Comparison of ENCODE assay signal across 9 cellular contexts in genomic region chr17:72556944-72557826, GRCh38.
A peak's percentile ranks its signal among the peaks of the same experiment; 100 is the strongest.
DNase-seq lines count a peak whose midpoint lies in the region; ATAC-seq, FAIRE-seq and TF ChIP-seq lines count a peak whose summit lies in the region.
"Had no signal": no experiment of that assay in that cellular context is flagged by ENCODE, and none has a peak within 500 bp of the region (broad histone marks: within the 10 kb centered on the region; RNA-seq: fewer than 3 reads in every experiment).

No MANE protein-coding gene starts in this region.

- ATAC-seq in HG03159 (IDR thresholded peaks at IDR 0.05; ENCODE audit: unreplicated experiment) = peak; percentile 61
- no peak for ATAC-seq in HG02571 (IDR thresholded peaks at IDR 0.05; ENCODE audit: unreplicated experiment)

- intact Hi-C loops in lower leg skin (cut with DNase I; ENCODE audit: low total_unique reads) = no loop called here

- TF ChIP-seq CTCF in lower leg skin (IDR thresholded peaks at IDR 0.05) = peak in 1 of 3 donors; percentile 11

- WGBS in lower leg skin, 2 donors = 32 to 42% methylated on average over 15 to 24 of the region's 24 CpGs

- DNase-seq in GM12892 (ENCODE audit: insufficient read length) (peak; percentile 71), NCI-H460 (ENCODE audit: extremely low read depth, low read depth) (peak; percentile 60), cerebellum (ENCODE audit: low spot score) (peak; percentile 58), lower leg skin (ENCODE audit: low spot score in 2 of 2) (peak; percentile 54 to 90)
- DNase-seq in activated CD4-positive, alpha-beta T cell treated with anti-CD3 and anti-CD28 coated beads for 1 hour = peak; percentile 27
- peak; percentile 23 to 25 for DNase-seq in stimulated activated CD8-positive, alpha-beta memory T cell treated with anti-CD3 and anti-CD28 coated beads, Interleukin-15, amount 100 ng/mL, for 48 hours (ENCODE audit: low read depth in 2 of 2)

- H3K4me3 ChIP-seq in lower leg skin (ENCODE audit: low read depth, poor library complexity, severe bottlenecking) = no peak overlapping the region

- no peak for FAIRE-seq in GM12892 (lab: Jason Lieb, UNC)
- FAIRE-seq: islet of Langerhans had no signal

- TF ChIP-seq POLR2A in GM12892 (IDR thresholded peaks at IDR 0.05; ENCODE audit: low read depth, low read length) (no peak), lower leg skin (IDR thresholded peaks at IDR 0.05) (no peak)
